In genomic region chr10:108598320-108598695, GRCh38 we compare ENCODE assay signal across 1 cellular context.
TF ChIP-seq lines count a peak whose summit lies in the region.

No MANE protein-coding gene starts in this region.

TF ChIP-seq in H1, 55 proteins besides CTCF, POLR2A, EP300 and RAD21 (continued from another document):
- TF ChIP-seq CHD7 (IDR thresholded peaks at IDR 0.05; ENCODE audit: insufficient replicate concordance, low read length) (peak; percentile 51), CBX8 (IDR thresholded peaks at IDR 0.05; ENCODE audit: borderline replicate concordance, low read depth, low read length) (no peak), TBP (IDR thresholded peaks at IDR 0.05; ENCODE audit: low read depth, low read length) (no peak), POLR2AphosphoS5 (IDR thresholded peaks at IDR 0.05; ENCODE audit: low read depth, low read length) (no peak), EZH2 (IDR thresholded peaks at IDR 0.05; ENCODE audit: low read depth, low read length, severe bottlenecking) (no peak), ZNF274 (IDR thresholded peaks at IDR 0.05; ENCODE audit: borderline replicate concordance, extremely low read depth, low read length) (no peak), CEBPB (IDR thresholded peaks at IDR 0.05; ENCODE audit: low read depth, low read length) (no peak), GABPA (IDR thresholded peaks at IDR 0.05; ENCODE audit: borderline replicate concordance, insufficient read depth, low read length) (no peak), HDAC2 (IDR thresholded peaks at IDR 0.05; ENCODE audit: borderline replicate concordance in 1 of 2, low read depth in 2 of 2, low read length in 2 of 2) (0 out of 4 replicates have a peak, but pooled peaks of 1 of the 2 experiments have one; percentile 7), SRF (IDR thresholded peaks at IDR 0.05; ENCODE audit: low read depth, low read length) (no peak), BRCA1 (IDR thresholded peaks at IDR 0.05; ENCODE audit: low read depth, low read length) (no peak), RBBP5 (IDR thresholded peaks at IDR 0.05; ENCODE audit: borderline replicate concordance, low read depth, low read length) (no peak), ATF2 (IDR thresholded peaks at IDR 0.05; ENCODE audit: low read length) (no peak), POU5F1 (IDR thresholded peaks at IDR 0.05; ENCODE audit: low read depth, low read length) (no peak), SP1 (IDR thresholded peaks at IDR 0.05; ENCODE audit: low read depth, low read length) (0 out of 2 replicates have a peak, but pooled peaks have one; percentile 34), TCF12 (IDR thresholded peaks at IDR 0.05; ENCODE audit: low read depth, low read length) (peak; percentile 96), CHD1 (IDR thresholded peaks at IDR 0.05; ENCODE audit: low read depth, low read length) (no peak), JUN (IDR thresholded peaks at IDR 0.05; ENCODE audit: low read depth, low read length) (no peak), TEAD4 (IDR thresholded peaks at IDR 0.05; ENCODE audit: low read depth, low read length) (peak; percentile 72), BACH1 (IDR thresholded peaks at IDR 0.05; ENCODE audit: low read length) (no peak), CBX5 (IDR thresholded peaks at IDR 0.05; ENCODE audit: low read depth, low read length) (no peak), E2F6 (IDR thresholded peaks at IDR 0.05) (no peak), HDAC6 (IDR thresholded peaks at IDR 0.05; ENCODE audit: low read depth, low read length) (no peak), USF2 (IDR thresholded peaks at IDR 0.05; ENCODE audit: low read length) (no peak), SUZ12 (IDR thresholded peaks at IDR 0.05; ENCODE audit: low read length) (no peak), TAF7 (optimal IDR thresholded peaks at IDR 0.05; ENCODE audit: borderline replicate concordance, low read depth, low read length) (no peak), NANOG (IDR thresholded peaks at IDR 0.05; ENCODE audit: insufficient read depth, low read depth, low read length, poor library complexity, severe bottlenecking) (peak; percentile 90), SIRT6 (IDR thresholded peaks at IDR 0.05; ENCODE audit: low read length) (no peak), CHD2 (IDR thresholded peaks at IDR 0.05; ENCODE audit: low read length) (no peak), JUND (IDR thresholded peaks at IDR 0.05; ENCODE audit: low read length) (no peak), ATF3 (IDR thresholded peaks at IDR 0.05; ENCODE audit: insufficient read depth, low read depth, low read length) (no peak), CTBP2 (IDR thresholded peaks at IDR 0.05; ENCODE audit: borderline replicate concordance, insufficient read depth, insufficient read length, low read length) (no peak), SIN3A (conservative IDR thresholded peaks at IDR 0.05 in 1 of 2, IDR thresholded peaks at IDR 0.05 in 1 of 2; ENCODE audit: low read depth in 1 of 2, low read length in 2 of 2) (no peak), KDM5A (IDR thresholded peaks at IDR 0.05; ENCODE audit: low read length) (no peak)
